In genomic region chr2:59920961-59921360, GRCh38 we compare ENCODE assay signal across 1 cellular context.
TF ChIP-seq lines count a peak whose summit lies in the region.

No MANE protein-coding gene starts in this region.

TF ChIP-seq in GM23338, 12 proteins besides CTCF, POLR2A, EP300 and RAD21 (continued from another document):
- TF ChIP-seq ZNF462 (CRISPR knock-in tag; IDR thresholded peaks at IDR 0.05) (no peak), ZNF114 (CRISPR knock-in tag; IDR thresholded peaks at IDR 0.05) (no peak), REST (IDR thresholded peaks at IDR 0.05; ENCODE audit: unreplicated experiment) (no peak), EZH2 (IDR thresholded peaks at IDR 0.05; ENCODE audit: low read depth, unreplicated experiment) (no peak), CREB1 (CRISPR knock-in tag; IDR thresholded peaks at IDR 0.05; ENCODE audit: low read depth) (no peak), ETS1 (IDR thresholded peaks at IDR 0.05) (no peak), POLR2AphosphoS5 (IDR thresholded peaks at IDR 0.05; ENCODE audit: low read depth) (no peak), ZNF331 (CRISPR knock-in tag; IDR thresholded peaks at IDR 0.05; ENCODE audit: low read depth) (no peak)
